8 cellular contexts compared by ENCODE assay signal in the genomic region with DNA sequence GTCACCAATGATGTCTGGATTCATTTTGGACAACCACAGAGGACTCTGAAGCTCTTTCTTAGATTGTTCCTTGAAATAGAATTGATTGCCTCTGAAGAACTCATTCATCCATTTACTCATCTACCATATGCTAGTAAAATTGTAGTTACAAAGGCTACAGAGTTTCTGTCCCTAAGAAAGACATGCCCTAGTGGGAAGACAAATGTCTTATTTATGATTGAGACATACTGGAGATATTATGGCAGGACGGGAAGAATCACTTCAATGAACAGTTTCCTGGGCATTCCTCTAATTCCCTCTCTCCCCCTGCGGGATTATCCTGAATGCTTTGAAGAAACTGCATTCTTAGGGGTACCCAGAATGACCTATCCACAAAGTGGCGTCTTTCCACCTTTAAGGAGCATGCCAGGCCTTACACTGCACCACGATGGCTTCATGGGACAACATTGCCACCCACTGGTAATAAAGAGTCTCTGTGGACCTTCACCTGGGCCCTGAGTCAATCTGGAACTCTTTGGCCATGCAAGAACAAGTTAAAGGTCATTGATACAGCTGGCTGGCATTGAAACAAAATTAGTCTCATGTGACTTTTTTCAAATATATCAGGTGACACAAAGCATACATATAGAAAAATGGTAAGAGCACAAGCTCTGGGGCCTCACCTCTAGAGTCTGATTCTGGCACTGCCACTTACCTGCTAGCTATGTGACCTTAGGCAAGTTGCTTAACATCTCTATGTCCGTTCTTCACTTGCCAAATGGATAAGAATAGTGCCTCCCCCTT.
DNase-seq lines count a peak whose midpoint lies in the region; ATAC-seq lines count a peak whose summit lies in the region.

No MANE protein-coding gene starts in this region.

- no peak overlapping the region for H3K27ac ChIP-seq in caudate nucleus (ENCODE audit: low read depth, low read length)

- peak; percentile 89 for DNase-seq in Ammon's horn (ENCODE audit: low spot score)
- peak; percentile 63 for DNase-seq in NCI-H226
- DNase-seq in activated CD4-positive, alpha-beta T cell treated with anti-CD3 and anti-CD28 coated beads for 1 hour: peak; percentile 47
- peak in 40 of 61 donors; percentile 1 to 67 (median 12) for DNase-seq in caudate nucleus (lab: John Stamatoyannopoulos, UW)
- peak; percentile 83 for DNase-seq in kidney tubule cell (ENCODE audit: low spot score)
- DNase-seq in stimulated activated CD4-positive, alpha-beta T cell treated with anti-CD3 and anti-CD28 coated beads, TNF-alpha, amount 100 ng/mL, for 24 hours (ENCODE audit: low read depth in 3 of 3): peak; percentile 25 to 46 (median 41)

- peak; percentile 92 for ATAC-seq in GM19025 (IDR thresholded peaks at IDR 0.05; ENCODE audit: low read depth, unreplicated experiment)
- peak; percentile 98 for ATAC-seq in HG03108 (IDR thresholded peaks at IDR 0.05; ENCODE audit: unreplicated experiment)

Comparison
In these comparisons a context has a peak if more than half of its experiments do, and no peak if none do; other contexts are left out.
1. DNase-seq: peak in every context shown above with its lines; median percentile 89 in Ammon's horn; 83 in kidney tubule cell; 63 in NCI-H226; 47 in activated CD4-positive, alpha-beta T cell treated with anti-CD3 and anti-CD28 coated beads for 1 hour; 41 in stimulated activated CD4-positive, alpha-beta T cell treated with anti-CD3 and anti-CD28 coated beads, TNF-alpha, amount 100 ng/mL, for 24 hours; 12 in caudate nucleus.